Comparison of ENCODE assay signal across 24 cellular contexts in genomic region chr7:312409-312808, GRCh38. TPM values are rescaled to one million over a fixed set of nuclear protein-coding genes. Genes with fewer than 3 reads are reported as not detected.
"Had no signal": no experiment of that assay in that cellular context is flagged by ENCODE, and none has a peak within 500 bp of the region (broad histone marks: within the 10 kb centered on the region; RNA-seq: fewer than 3 reads in every experiment).

No MANE protein-coding gene starts in this region.

- H3K4me2 ChIP-seq: KMS-11 had no signal

- H3K27ac ChIP-seq: KMS-11, SJSA1, SK-N-MC had no signal

- DNase-seq: IMR-90, MG63, NCI-H1092 treated with DMSO at 0.1 percent for 48 hours, NCI-H1436, NCI-H187, NCI-H2029, NCI-H2081 treated with DMSO at 0.1 percent for 48 hours, NCI-H2171, NCI-H226, NCI-H446, NCI-H510A, NCI-H524 treated with DMSO at 0.1 percent for 48 hours, NCI-H69, NCI-H774, RPMI8226, SIG-M5 had no signal

- H3K36me3 ChIP-seq: MG63, SJSA1 had no signal

- H3K4me3 ChIP-seq: MG63, SJSA1, SK-N-MC had no signal

- H3K9ac ChIP-seq: KMS-11 had no signal

- ATAC-seq: HepG2 had no signal

- H3K4me1 ChIP-seq: SJSA1 had no signal

- FAIRE-seq: HepG2, RCC 7860 had no signal

RNA-seq across cellular contexts. Expression of gene FOXL3, which starts 22.4 kb away (rescaled TPM):
- total RNA-seq: HepG2, HT-29, IMR-90, LHCN-M2, Right ventricle myocardium superior, SJSA1 had no signal
- polyA plus RNA-seq: HepG2, IMR-90 had no signal
